Comparison of ENCODE assay signal across 22 cellular contexts in genomic region chr9:113640418-113640817, GRCh38.
"Had no signal": no experiment of that assay in that cellular context is flagged by ENCODE, and none has a peak within 500 bp of the region (broad histone marks: within the 10 kb centered on the region; RNA-seq: fewer than 3 reads in every experiment).

No MANE protein-coding gene starts in this region.

- H3K27ac Mint-ChIP-seq: activated CD8-positive, alpha-beta memory T cell treated with anti-CD3 and anti-CD28 coated beads, Interleukin-2, amount 10 ng/mL, durations not matched to agents 7 days and 5 days; activated CD8-positive, alpha-beta T cell treated with anti-CD3 and anti-CD28 coated beads, Interleukin-2, amount 10 ng/mL, durations not matched to agents 7 days and 5 days; activated naive CD4-positive, alpha-beta T cell treated with anti-CD3 and anti-CD28 coated beads, Interleukin-2, amount 50 U/mL, for 24 hours; activated T-cell treated with anti-CD3 and anti-CD28 coated beads, Interleukin-2, amount 50 U/mL, for 72 hours; activated T-helper 2 cell treated with anti-CD3 and anti-CD28 coated beads, Interferon-gamma antibody, Interleukin-2, Interleukin-4, amounts not matched to agents 10 μg/mL and 5 μg/mL and 100 μg/mL, durations not matched to agents 14 hours and 24 hours and 36 hours; T-helper 1 cell treated with Interleukin-12 subunit alpha and Interleukin-12 subunit beta and Interleukin-4 antibody, amounts not matched to agents 30 μg/mL and 1 μg/mL, for 36 hours; WTC11 had no signal

- H3K4me3 Mint-ChIP-seq: activated CD8-positive, alpha-beta memory T cell treated with anti-CD3 and anti-CD28 coated beads, Interleukin-2, amount 10 ng/mL, durations not matched to agents 7 days and 5 days; activated CD8-positive, alpha-beta T cell treated with anti-CD3 and anti-CD28 coated beads, Interleukin-2, amount 10 ng/mL, durations not matched to agents 7 days and 5 days; activated naive CD4-positive, alpha-beta T cell treated with anti-CD3 and anti-CD28 coated beads, Interleukin-2, amount 50 U/mL, for 24 hours; activated T-cell treated with anti-CD3 and anti-CD28 coated beads, Interleukin-2, amount 50 U/mL, for 72 hours; T-helper 1 cell treated with Interleukin-12 subunit alpha and Interleukin-12 subunit beta and Interleukin-4 antibody, amounts not matched to agents 30 μg/mL and 1 μg/mL, for 36 hours; WTC11 had no signal

- H3K4me1 Mint-ChIP-seq: activated CD8-positive, alpha-beta memory T cell treated with anti-CD3 and anti-CD28 coated beads, Interleukin-2, amount 10 ng/mL, durations not matched to agents 7 days and 5 days; activated naive CD4-positive, alpha-beta T cell treated with anti-CD3 and anti-CD28 coated beads, Interleukin-2, amount 50 U/mL, for 24 hours had no signal

- H3K36me3 Mint-ChIP-seq: activated CD8-positive, alpha-beta memory T cell treated with anti-CD3 and anti-CD28 coated beads, Interleukin-2, amount 10 ng/mL, durations not matched to agents 7 days and 5 days; activated naive CD4-positive, alpha-beta T cell treated with anti-CD3 and anti-CD28 coated beads, Interleukin-2, amount 50 U/mL, for 24 hours; WTC11 had no signal

- ATAC-seq: activated CD8-positive, alpha-beta memory T cell treated with anti-CD3 and anti-CD28 coated beads, Interleukin-2, amount 10 ng/mL, durations not matched to agents 7 days and 5 days; activated CD8-positive, alpha-beta T cell treated with anti-CD3 and anti-CD28 coated beads, Interleukin-2, amount 10 ng/mL, durations not matched to agents 7 days and 5 days; activated T-cell treated with anti-CD3 and anti-CD28 coated beads, Interleukin-2, amount 50 U/mL, for 72 hours; WTC11 had no signal

- H3K9me3 Mint-ChIP-seq: activated naive CD4-positive, alpha-beta T cell treated with anti-CD3 and anti-CD28 coated beads, Interleukin-2, amount 50 U/mL, for 24 hours; activated T-helper 2 cell treated with anti-CD3 and anti-CD28 coated beads, Interferon-gamma antibody, Interleukin-2, Interleukin-4, amounts not matched to agents 10 μg/mL and 5 μg/mL and 100 μg/mL, durations not matched to agents 14 hours and 24 hours and 36 hours; T-helper 1 cell treated with Interleukin-12 subunit alpha and Interleukin-12 subunit beta and Interleukin-4 antibody, amounts not matched to agents 30 μg/mL and 1 μg/mL, for 36 hours; WTC11 had no signal

- DNase-seq: activated CD4-positive, alpha-beta T cell treated with anti-CD3 and anti-CD28 coated beads for 48 hours; activated CD4-positive, alpha-beta T cell treated with anti-CD3 and anti-CD28 coated beads, Interleukin-2, amount 50 U/mL, for 4 hours; activated CD4-positive, CD25-positive, alpha-beta regulatory T cell treated with anti-CD3 and anti-CD28 coated beads, Interleukin-2, amount 50 U/mL, for 72 hours; activated CD8-positive, alpha-beta memory T cell treated with anti-CD3 and anti-CD28 coated beads, Interleukin-2, amount 10 ng/mL, durations not matched to agents 7 days and 5 days; activated CD8-positive, alpha-beta T cell treated with anti-CD3 and anti-CD28 coated beads, Interleukin-2, amount 10 ng/mL, durations not matched to agents 7 days and 5 days; activated naive CD4-positive, alpha-beta T cell; activated T-cell treated with anti-CD3 and anti-CD28 coated beads, Interleukin-2, amount 50 U/mL, for 72 hours; Kasumi-1; KBM-7; NCI-H1105 treated with DMSO at 0.1 percent for 48 hours; NCI-H1436 treated with DMSO at 0.1 percent for 48 hours; NCI-H187; NCI-H2081; NCI-H510A treated with DMSO at 0.1 percent for 48 hours; NCI-H69; NK-92 treated with Interleukin-12 subunit alpha and Interleukin-12 subunit beta, amount 100 ng/mL, for 24 hours; OCI-M1; SHP77 had no signal
